In the genomic region with DNA sequence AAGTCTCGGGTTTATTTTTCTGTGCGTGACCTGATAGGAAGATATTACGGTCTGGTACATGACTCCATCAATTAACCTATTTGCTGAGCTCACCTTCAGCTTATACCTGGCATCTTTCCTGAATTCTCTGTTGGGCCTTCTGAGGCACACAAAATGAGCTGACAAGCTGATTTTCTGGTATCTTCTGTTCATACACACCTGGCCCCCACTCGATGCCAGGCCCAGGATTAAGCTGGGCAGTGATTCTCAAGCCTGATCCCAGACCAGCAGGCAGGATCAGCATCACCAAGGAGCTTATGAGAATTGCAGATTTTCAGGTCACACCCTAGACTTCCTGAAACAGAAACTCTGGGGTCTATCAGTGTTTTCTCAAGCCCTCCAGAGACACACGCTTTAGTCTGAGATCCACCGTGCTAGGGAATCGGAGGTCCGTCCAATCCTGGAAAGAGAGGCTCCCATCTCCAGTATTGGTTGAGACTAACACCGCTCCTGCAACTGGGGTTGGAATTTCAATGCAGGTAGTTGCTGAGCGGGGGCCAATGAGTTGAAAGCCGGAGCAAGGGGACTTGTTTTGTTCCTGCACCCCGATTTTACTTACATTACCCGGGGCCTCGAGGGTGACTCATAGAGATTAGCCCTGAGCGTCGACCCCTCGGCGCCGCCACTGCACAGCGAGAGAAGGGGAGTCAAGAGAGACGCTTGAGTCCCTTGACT, we compare ENCODE assay signal across 1 cellular context.
TF ChIP-seq lines count a peak whose summit lies in the region.

No MANE protein-coding gene starts in this region.

TF ChIP-seq in K562, 482 proteins besides CTCF, POLR2A, EP300 and RAD21 (continued from another document):
- TF ChIP-seq MAZ (CRISPR knock-in tag; conservative IDR thresholded peaks at IDR 0.05 in 1 of 2, IDR thresholded peaks at IDR 0.05 in 1 of 2) = no peak
- no peak for TF ChIP-seq CTBP1 (IDR thresholded peaks at IDR 0.05; ENCODE audit: borderline replicate concordance)
- TF ChIP-seq ILK (tag; IDR thresholded peaks at IDR 0.05; ENCODE audit: borderline replicate concordance, low read depth) = no peak
- TF ChIP-seq ZNF133 (CRISPR knock-in tag; IDR thresholded peaks at IDR 0.05) = no peak
- TF ChIP-seq ZNF217 (CRISPR knock-in tag; IDR thresholded peaks at IDR 0.05) = no peak
- no peak for TF ChIP-seq MTF1 (CRISPR knock-in tag; IDR thresholded peaks at IDR 0.05; ENCODE audit: borderline replicate concordance)
- no peak for TF ChIP-seq JUN (IDR thresholded peaks at IDR 0.05; ENCODE audit: borderline replicate concordance, low read depth, low read length)
- no peak for TF ChIP-seq JUN (CRISPR knock-in tag; IDR thresholded peaks at IDR 0.05; ENCODE audit: borderline replicate concordance)
- TF ChIP-seq, protein P1, sequence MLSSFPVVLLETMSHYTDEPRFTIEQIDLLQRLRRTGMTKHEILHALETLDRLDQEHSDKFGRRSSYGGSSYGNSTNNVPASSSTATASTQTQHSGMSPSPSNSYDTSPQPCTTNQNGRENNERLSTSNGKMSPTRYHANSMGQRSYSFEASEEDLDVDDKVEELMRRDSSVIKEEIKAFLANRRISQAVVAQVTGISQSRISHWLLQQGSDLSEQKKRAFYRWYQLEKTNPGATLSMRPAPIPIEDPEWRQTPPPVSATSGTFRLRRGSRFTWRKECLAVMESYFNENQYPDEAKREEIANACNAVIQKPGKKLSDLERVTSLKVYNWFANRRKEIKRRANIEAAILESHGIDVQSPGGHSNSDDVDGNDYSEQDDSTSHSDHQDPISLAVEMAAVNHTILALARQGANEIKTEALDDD (IDR thresholded peaks at IDR 0.05) = no peak
- TF ChIP-seq SLC30A9 (CRISPR knock-in tag; IDR thresholded peaks at IDR 0.05) = no peak
- TF ChIP-seq HCFC1 (IDR thresholded peaks at IDR 0.05; ENCODE audit: low read depth, low read length) = no peak
- TF ChIP-seq RFX7 (CRISPR knock-in tag; IDR thresholded peaks at IDR 0.05) = no peak
- no peak for TF ChIP-seq ZNF311 (CRISPR knock-in tag; IDR thresholded peaks at IDR 0.05)
- no peak for TF ChIP-seq ELF4 (CRISPR knock-in tag; IDR thresholded peaks at IDR 0.05)
- TF ChIP-seq HNRNPLL (IDR thresholded peaks at IDR 0.05; ENCODE audit: low read depth, low read length, poor library complexity, severe bottlenecking) = no peak
- TF ChIP-seq, protein P2, sequence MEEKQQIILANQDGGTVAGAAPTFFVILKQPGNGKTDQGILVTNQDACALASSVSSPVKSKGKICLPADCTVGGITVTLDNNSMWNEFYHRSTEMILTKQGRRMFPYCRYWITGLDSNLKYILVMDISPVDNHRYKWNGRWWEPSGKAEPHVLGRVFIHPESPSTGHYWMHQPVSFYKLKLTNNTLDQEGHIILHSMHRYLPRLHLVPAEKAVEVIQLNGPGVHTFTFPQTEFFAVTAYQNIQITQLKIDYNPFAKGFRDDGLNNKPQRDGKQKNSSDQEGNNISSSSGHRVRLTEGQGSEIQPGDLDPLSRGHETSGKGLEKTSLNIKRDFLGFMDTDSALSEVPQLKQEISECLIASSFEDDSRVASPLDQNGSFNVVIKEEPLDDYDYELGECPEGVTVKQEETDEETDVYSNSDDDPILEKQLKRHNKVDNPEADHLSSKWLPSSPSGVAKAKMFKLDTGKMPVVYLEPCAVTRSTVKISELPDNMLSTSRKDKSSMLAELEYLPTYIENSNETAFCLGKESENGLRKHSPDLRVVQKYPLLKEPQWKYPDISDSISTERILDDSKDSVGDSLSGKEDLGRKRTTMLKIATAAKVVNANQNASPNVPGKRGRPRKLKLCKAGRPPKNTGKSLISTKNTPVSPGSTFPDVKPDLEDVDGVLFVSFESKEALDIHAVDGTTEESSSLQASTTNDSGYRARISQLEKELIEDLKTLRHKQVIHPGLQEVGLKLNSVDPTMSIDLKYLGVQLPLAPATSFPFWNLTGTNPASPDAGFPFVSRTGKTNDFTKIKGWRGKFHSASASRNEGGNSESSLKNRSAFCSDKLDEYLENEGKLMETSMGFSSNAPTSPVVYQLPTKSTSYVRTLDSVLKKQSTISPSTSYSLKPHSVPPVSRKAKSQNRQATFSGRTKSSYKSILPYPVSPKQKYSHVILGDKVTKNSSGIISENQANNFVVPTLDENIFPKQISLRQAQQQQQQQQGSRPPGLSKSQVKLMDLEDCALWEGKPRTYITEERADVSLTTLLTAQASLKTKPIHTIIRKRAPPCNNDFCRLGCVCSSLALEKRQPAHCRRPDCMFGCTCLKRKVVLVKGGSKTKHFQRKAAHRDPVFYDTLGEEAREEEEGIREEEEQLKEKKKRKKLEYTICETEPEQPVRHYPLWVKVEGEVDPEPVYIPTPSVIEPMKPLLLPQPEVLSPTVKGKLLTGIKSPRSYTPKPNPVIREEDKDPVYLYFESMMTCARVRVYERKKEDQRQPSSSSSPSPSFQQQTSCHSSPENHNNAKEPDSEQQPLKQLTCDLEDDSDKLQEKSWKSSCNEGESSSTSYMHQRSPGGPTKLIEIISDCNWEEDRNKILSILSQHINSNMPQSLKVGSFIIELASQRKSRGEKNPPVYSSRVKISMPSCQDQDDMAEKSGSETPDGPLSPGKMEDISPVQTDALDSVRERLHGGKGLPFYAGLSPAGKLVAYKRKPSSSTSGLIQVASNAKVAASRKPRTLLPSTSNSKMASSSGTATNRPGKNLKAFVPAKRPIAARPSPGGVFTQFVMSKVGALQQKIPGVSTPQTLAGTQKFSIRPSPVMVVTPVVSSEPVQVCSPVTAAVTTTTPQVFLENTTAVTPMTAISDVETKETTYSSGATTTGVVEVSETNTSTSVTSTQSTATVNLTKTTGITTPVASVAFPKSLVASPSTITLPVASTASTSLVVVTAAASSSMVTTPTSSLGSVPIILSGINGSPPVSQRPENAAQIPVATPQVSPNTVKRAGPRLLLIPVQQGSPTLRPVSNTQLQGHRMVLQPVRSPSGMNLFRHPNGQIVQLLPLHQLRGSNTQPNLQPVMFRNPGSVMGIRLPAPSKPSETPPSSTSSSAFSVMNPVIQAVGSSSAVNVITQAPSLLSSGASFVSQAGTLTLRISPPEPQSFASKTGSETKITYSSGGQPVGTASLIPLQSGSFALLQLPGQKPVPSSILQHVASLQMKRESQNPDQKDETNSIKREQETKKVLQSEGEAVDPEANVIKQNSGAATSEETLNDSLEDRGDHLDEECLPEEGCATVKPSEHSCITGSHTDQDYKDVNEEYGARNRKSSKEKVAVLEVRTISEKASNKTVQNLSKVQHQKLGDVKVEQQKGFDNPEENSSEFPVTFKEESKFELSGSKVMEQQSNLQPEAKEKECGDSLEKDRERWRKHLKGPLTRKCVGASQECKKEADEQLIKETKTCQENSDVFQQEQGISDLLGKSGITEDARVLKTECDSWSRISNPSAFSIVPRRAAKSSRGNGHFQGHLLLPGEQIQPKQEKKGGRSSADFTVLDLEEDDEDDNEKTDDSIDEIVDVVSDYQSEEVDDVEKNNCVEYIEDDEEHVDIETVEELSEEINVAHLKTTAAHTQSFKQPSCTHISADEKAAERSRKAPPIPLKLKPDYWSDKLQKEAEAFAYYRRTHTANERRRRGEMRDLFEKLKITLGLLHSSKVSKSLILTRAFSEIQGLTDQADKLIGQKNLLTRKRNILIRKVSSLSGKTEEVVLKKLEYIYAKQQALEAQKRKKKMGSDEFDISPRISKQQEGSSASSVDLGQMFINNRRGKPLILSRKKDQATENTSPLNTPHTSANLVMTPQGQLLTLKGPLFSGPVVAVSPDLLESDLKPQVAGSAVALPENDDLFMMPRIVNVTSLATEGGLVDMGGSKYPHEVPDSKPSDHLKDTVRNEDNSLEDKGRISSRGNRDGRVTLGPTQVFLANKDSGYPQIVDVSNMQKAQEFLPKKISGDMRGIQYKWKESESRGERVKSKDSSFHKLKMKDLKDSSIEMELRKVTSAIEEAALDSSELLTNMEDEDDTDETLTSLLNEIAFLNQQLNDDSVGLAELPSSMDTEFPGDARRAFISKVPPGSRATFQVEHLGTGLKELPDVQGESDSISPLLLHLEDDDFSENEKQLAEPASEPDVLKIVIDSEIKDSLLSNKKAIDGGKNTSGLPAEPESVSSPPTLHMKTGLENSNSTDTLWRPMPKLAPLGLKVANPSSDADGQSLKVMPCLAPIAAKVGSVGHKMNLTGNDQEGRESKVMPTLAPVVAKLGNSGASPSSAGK (IDR thresholded peaks at IDR 0.05) = no peak
- TF ChIP-seq, protein P3, sequence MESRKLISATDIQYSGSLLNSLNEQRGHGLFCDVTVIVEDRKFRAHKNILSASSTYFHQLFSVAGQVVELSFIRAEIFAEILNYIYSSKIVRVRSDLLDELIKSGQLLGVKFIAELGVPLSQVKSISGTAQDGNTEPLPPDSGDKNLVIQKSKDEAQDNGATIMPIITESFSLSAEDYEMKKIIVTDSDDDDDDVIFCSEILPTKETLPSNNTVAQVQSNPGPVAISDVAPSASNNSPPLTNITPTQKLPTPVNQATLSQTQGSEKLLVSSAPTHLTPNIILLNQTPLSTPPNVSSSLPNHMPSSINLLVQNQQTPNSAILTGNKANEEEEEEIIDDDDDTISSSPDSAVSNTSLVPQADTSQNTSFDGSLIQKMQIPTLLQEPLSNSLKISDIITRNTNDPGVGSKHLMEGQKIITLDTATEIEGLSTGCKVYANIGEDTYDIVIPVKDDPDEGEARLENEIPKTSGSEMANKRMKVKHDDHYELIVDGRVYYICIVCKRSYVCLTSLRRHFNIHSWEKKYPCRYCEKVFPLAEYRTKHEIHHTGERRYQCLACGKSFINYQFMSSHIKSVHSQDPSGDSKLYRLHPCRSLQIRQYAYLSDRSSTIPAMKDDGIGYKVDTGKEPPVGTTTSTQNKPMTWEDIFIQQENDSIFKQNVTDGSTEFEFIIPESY (CRISPR knock-in tag; IDR thresholded peaks at IDR 0.05) = no peak
- peak; percentile 53 for TF ChIP-seq C11orf30 (IDR thresholded peaks at IDR 0.05; ENCODE audit: low read depth)
- no peak for TF ChIP-seq ZNF696 (CRISPR knock-in tag; conservative IDR thresholded peaks at IDR 0.05)
- TF ChIP-seq SNRNP70 (optimal IDR thresholded peaks at IDR 0.05; ENCODE audit: low read depth, low read length) = no peak
- TF ChIP-seq, protein P4, sequence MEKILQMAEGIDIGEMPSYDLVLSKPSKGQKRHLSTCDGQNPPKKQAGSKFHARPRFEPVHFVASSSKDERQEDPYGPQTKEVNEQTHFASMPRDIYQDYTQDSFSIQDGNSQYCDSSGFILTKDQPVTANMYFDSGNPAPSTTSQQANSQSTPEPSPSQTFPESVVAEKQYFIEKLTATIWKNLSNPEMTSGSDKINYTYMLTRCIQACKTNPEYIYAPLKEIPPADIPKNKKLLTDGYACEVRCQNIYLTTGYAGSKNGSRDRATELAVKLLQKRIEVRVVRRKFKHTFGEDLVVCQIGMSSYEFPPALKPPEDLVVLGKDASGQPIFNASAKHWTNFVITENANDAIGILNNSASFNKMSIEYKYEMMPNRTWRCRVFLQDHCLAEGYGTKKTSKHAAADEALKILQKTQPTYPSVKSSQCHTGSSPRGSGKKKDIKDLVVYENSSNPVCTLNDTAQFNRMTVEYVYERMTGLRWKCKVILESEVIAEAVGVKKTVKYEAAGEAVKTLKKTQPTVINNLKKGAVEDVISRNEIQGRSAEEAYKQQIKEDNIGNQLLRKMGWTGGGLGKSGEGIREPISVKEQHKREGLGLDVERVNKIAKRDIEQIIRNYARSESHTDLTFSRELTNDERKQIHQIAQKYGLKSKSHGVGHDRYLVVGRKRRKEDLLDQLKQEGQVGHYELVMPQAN (IDR thresholded peaks at IDR 0.05; ENCODE audit: borderline replicate concordance) = no peak
- TF ChIP-seq, protein P5, sequence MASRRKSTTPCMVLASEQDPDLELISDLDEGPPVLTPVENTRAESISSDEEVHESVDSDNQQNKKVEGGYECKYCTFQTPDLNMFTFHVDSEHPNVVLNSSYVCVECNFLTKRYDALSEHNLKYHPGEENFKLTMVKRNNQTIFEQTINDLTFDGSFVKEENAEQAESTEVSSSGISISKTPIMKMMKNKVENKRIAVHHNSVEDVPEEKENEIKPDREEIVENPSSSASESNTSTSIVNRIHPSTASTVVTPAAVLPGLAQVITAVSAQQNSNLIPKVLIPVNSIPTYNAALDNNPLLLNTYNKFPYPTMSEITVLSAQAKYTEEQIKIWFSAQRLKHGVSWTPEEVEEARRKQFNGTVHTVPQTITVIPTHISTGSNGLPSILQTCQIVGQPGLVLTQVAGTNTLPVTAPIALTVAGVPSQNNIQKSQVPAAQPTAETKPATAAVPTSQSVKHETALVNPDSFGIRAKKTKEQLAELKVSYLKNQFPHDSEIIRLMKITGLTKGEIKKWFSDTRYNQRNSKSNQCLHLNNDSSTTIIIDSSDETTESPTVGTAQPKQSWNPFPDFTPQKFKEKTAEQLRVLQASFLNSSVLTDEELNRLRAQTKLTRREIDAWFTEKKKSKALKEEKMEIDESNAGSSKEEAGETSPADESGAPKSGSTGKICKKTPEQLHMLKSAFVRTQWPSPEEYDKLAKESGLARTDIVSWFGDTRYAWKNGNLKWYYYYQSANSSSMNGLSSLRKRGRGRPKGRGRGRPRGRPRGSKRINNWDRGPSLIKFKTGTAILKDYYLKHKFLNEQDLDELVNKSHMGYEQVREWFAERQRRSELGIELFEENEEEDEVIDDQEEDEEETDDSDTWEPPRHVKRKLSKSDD (conservative IDR thresholded peaks at IDR 0.05; ENCODE audit: low read length) = no peak
- no peak for TF ChIP-seq PHF20 (IDR thresholded peaks at IDR 0.05; ENCODE audit: partially characterized antibody)
- TF ChIP-seq TEAD2 (tag; IDR thresholded peaks at IDR 0.05) = peak; percentile 78
- peak; percentile 48; the same call in 1 of the 2 replicates for TF ChIP-seq SMARCA5 (IDR thresholded peaks at IDR 0.05)
- TF ChIP-seq, protein P6, sequence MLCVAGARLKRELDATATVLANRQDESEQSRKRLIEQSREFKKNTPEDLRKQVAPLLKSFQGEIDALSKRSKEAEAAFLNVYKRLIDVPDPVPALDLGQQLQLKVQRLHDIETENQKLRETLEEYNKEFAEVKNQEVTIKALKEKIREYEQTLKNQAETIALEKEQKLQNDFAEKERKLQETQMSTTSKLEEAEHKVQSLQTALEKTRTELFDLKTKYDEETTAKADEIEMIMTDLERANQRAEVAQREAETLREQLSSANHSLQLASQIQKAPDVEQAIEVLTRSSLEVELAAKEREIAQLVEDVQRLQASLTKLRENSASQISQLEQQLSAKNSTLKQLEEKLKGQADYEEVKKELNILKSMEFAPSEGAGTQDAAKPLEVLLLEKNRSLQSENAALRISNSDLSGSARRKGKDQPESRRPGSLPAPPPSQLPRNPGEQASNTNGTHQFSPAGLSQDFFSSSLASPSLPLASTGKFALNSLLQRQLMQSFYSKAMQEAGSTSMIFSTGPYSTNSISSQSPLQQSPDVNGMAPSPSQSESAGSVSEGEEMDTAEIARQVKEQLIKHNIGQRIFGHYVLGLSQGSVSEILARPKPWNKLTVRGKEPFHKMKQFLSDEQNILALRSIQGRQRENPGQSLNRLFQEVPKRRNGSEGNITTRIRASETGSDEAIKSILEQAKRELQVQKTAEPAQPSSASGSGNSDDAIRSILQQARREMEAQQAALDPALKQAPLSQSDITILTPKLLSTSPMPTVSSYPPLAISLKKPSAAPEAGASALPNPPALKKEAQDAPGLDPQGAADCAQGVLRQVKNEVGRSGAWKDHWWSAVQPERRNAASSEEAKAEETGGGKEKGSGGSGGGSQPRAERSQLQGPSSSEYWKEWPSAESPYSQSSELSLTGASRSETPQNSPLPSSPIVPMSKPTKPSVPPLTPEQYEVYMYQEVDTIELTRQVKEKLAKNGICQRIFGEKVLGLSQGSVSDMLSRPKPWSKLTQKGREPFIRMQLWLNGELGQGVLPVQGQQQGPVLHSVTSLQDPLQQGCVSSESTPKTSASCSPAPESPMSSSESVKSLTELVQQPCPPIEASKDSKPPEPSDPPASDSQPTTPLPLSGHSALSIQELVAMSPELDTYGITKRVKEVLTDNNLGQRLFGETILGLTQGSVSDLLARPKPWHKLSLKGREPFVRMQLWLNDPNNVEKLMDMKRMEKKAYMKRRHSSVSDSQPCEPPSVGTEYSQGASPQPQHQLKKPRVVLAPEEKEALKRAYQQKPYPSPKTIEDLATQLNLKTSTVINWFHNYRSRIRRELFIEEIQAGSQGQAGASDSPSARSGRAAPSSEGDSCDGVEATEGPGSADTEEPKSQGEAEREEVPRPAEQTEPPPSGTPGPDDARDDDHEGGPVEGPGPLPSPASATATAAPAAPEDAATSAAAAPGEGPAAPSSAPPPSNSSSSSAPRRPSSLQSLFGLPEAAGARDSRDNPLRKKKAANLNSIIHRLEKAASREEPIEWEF (CRISPR knock-in tag; IDR thresholded peaks at IDR 0.05) = no peak
- TF ChIP-seq EWSR1 (IDR thresholded peaks at IDR 0.05; ENCODE audit: borderline replicate concordance, low read depth, partially characterized antibody) = no peak
